In the genomic region with DNA sequence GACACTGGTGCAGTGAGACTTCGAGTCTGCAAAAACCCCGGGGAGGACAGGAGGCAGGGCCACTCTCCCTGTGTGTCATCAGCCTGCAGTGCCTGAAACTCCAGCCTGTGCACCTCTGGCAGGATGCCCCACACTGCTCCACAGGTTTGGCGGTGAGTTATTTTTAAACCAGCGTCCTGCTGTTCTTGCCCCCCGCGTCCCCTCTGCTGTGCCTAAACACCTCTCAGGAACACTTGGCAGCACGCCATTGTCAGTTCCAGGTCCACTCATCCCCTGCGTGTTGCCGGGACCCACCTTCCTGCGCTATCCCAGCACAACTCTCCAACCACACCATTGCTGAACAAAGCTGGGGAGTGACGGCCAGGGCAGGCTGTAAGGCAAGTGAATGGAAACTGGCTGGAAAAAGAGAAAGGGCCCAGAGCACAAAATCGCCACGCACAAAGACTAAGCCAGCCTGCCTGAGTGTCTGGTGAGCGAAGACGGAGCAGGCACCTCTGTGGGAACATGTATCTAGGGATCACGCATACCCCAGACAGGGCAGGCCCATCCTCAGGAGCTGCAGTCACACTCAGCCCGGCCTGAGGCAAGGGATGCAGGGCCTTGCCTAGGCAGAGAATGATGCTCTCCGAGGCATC, we compare ENCODE assay signal across 21 cellular contexts. TPM values are rescaled to one million over a fixed set of nuclear protein-coding genes. Genes with fewer than 3 reads are reported as not detected.
A peak's percentile ranks its signal among the peaks of the same experiment; 100 is the strongest.
DNase-seq lines count a peak whose midpoint lies in the region; ATAC-seq and TF ChIP-seq lines count a peak whose summit lies in the region.
"Had no signal": no experiment of that assay in that cellular context is flagged by ENCODE, and none has a peak within 500 bp of the region (broad histone marks: within the 10 kb centered on the region; RNA-seq: fewer than 3 reads in every experiment).

No MANE protein-coding gene starts in this region.

- H3K4me3 Mint-ChIP-seq in naive thymus-derived CD4-positive, alpha-beta T cell: no peak overlapping the region
- H3K4me3 Mint-ChIP-seq in effector memory CD8-positive, alpha-beta T cell: no peak overlapping the region
- H3K4me3 Mint-ChIP-seq: T-helper 1 cell treated with Interleukin-12 subunit alpha and Interleukin-12 subunit beta and Interleukin-4 antibody, amounts not matched to agents 30 μg/mL and 1 μg/mL, for 36 hours had no signal

- CTCF ChIA-PET in GM10248 (lab: Yijun Ruan, JAX): no interaction called here
- CTCF ChIA-PET in naive thymus-derived CD4-positive, alpha-beta T cell (lab: Charles Lee): no interaction called here

- no peak overlapping the region for H3K27ac Mint-ChIP-seq in naive thymus-derived CD4-positive, alpha-beta T cell
- no peak overlapping the region for H3K27ac Mint-ChIP-seq in effector memory CD8-positive, alpha-beta T cell
- H3K27ac Mint-ChIP-seq: T-helper 1 cell treated with Interleukin-12 subunit alpha and Interleukin-12 subunit beta and Interleukin-4 antibody, amounts not matched to agents 30 μg/mL and 1 μg/mL, for 36 hours had no signal

- H3K4me3 ChIP-seq in stomach smooth muscle (ENCODE audit: low read length in 2 of 2): no peak overlapping the region
- no peak overlapping the region for H3K4me3 ChIP-seq in naive thymus-derived CD4-positive, alpha-beta T cell (ENCODE audit: low read length)
- H3K4me3 ChIP-seq: BLaER1, skin epidermis, thoracic aorta had no signal

- no peak overlapping the region for H3K9ac ChIP-seq in stomach smooth muscle (ENCODE audit: low read length in 2 of 2)
- H3K9ac ChIP-seq: BLaER1 had no signal

- H3K36me3 Mint-ChIP-seq in naive thymus-derived CD4-positive, alpha-beta T cell: peaks cover 7 to 39% (median 16%) of the 10 kb centered on the region in 5 donors
- H3K36me3 Mint-ChIP-seq in effector memory CD8-positive, alpha-beta T cell (ENCODE audit: insufficient read depth): peaks cover 23% of the 10 kb centered on the region

- TF ChIP-seq CTCF in GM10248 (IDR thresholded peaks at IDR 0.05; ENCODE audit: control extremely low read depth, extremely low read depth, low read depth, missing control alignments): no peak

- no peaks in the 10 kb centered on the region for H3K9me3 Mint-ChIP-seq in naive thymus-derived CD4-positive, alpha-beta T cell
- no peaks in the 10 kb centered on the region for H3K9me3 Mint-ChIP-seq in effector memory CD8-positive, alpha-beta T cell
- H3K9me3 Mint-ChIP-seq: T-helper 1 cell treated with Interleukin-12 subunit alpha and Interleukin-12 subunit beta and Interleukin-4 antibody, amounts not matched to agents 30 μg/mL and 1 μg/mL, for 36 hours had no signal

- no peaks in the 10 kb centered on the region for H3K9me3 ChIP-seq in stomach smooth muscle (ENCODE audit: control insufficient read depth in 2 of 2, low read length in 2 of 2)
- no peaks in the 10 kb centered on the region for H3K9me3 ChIP-seq in naive thymus-derived CD4-positive, alpha-beta T cell (ENCODE audit: control insufficient read depth in 2 of 3, low read length in 3 of 3)
- H3K9me3 ChIP-seq: BLaER1, thoracic aorta had no signal

- peak overlapping the region; percentile 18 for H3K27ac ChIP-seq in stomach smooth muscle (ENCODE audit: low read length)
- H3K27ac ChIP-seq in naive thymus-derived CD4-positive, alpha-beta T cell (ENCODE audit: low read depth, low read length): no peak overlapping the region
- H3K27ac ChIP-seq: 22Rv1, BLaER1, skin epidermis, thoracic aorta, WERI-Rb-1 had no signal

- peak; percentile 14 for DNase-seq in NCI-H1694 (lab: John Stamatoyannopoulos, UW)
- DNase-seq in NCI-H1694 treated with DMSO at 0.1 percent for 48 hours (lab: John Stamatoyannopoulos, UW): no peak
- DNase-seq in cerebellar cortex (ENCODE audit: low spot score): peak; percentile 27
- peak; percentile 47 for DNase-seq in left lobe of liver (ENCODE audit: low spot score)
- DNase-seq in GM10248 (ENCODE audit: extremely low spot score): no peak
- DNase-seq in naive thymus-derived CD4-positive, alpha-beta T cell: no peak
- no peak for DNase-seq in effector memory CD8-positive, alpha-beta T cell
- DNase-seq: NCI-H1436; NCI-H524; SHP77 treated with DMSO at 0.1 percent for 48 hours; stimulated activated CD4-positive, alpha-beta T cell treated with anti-CD3 and anti-CD28 coated beads, Interleukin-4, amount 100 ng/mL, for 1 hour; WERI-Rb-1 had no signal

- no peaks in the 10 kb centered on the region for H3K27me3 Mint-ChIP-seq in naive thymus-derived CD4-positive, alpha-beta T cell
- H3K27me3 Mint-ChIP-seq in effector memory CD8-positive, alpha-beta T cell: no peaks in the 10 kb centered on the region

- no peaks in the 10 kb centered on the region for H3K27me3 ChIP-seq in stomach smooth muscle (ENCODE audit: control insufficient read depth in 1 of 2, insufficient read depth in 2 of 2, low read length in 2 of 2)
- no peaks in the 10 kb centered on the region for H3K27me3 ChIP-seq in naive thymus-derived CD4-positive, alpha-beta T cell (ENCODE audit: control insufficient read depth in 2 of 2, insufficient read depth in 2 of 2, low read length in 2 of 2)
- H3K27me3 ChIP-seq: BLaER1 had no signal

- POLR2A ChIA-PET in GM10248 (lab: Yijun Ruan, JAX): no interaction called here
- POLR2A ChIA-PET in naive thymus-derived CD4-positive, alpha-beta T cell (lab: Charles Lee): no interaction called here

- H3K4me1 Mint-ChIP-seq in naive thymus-derived CD4-positive, alpha-beta T cell: peaks cover 0 to 4% (median 0%) of the 10 kb centered on the region in 7 donors
- no peaks in the 10 kb centered on the region for H3K4me1 Mint-ChIP-seq in effector memory CD8-positive, alpha-beta T cell (ENCODE audit: low read depth in 2 of 2)

- H3K36me3 ChIP-seq in stomach smooth muscle (ENCODE audit: control insufficient read depth in 2 of 2, insufficient read depth in 2 of 2, low read length in 2 of 2): peaks cover 45 to 51% of the 10 kb centered on the region in 2 donors
- peaks cover 22 to 60% (median 23%) of the 10 kb centered on the region in 3 experiments for H3K36me3 ChIP-seq in naive thymus-derived CD4-positive, alpha-beta T cell (ENCODE audit: control insufficient read depth in 2 of 3, insufficient read depth in 3 of 3, low read length in 3 of 3)

- no peak for ATAC-seq in left lobe of liver
- no peak for ATAC-seq in naive thymus-derived CD4-positive, alpha-beta T cell
- ATAC-seq in effector memory CD8-positive, alpha-beta T cell (replicated peaks): no peak

- intact Hi-C loops in naive thymus-derived CD4-positive, alpha-beta T cell (cut with micrococcal nuclease): no loop called here

- peaks cover 7% of the 10 kb centered on the region for H3K4me1 ChIP-seq in stomach smooth muscle (ENCODE audit: control insufficient read depth, insufficient read depth, low read length)
- no peaks in the 10 kb centered on the region for H3K4me1 ChIP-seq in naive thymus-derived CD4-positive, alpha-beta T cell (ENCODE audit: control insufficient read depth in 2 of 2, insufficient read depth in 2 of 2, low read length in 2 of 2)
- H3K4me1 ChIP-seq: BLaER1 had no signal

RNA-seq across cellular contexts. Expression of a gene that starts 3.1 kb away (rescaled TPM):
- 0.25 TPM for total RNA-seq in left lobe of liver
- not detected for total RNA-seq in naive thymus-derived CD4-positive, alpha-beta T cell
- not detected for polyA plus RNA-seq in naive thymus-derived CD4-positive, alpha-beta T cell
- total RNA-seq: chondrocyte, HT1080, osteocyte had no signal

RNA-seq across cellular contexts. Expression of a gene that starts 48.6 kb away (rescaled TPM):
- 21.4 TPM for total RNA-seq in left lobe of liver
- 100 to 1,000 TPM in 2 of 5 experiments, 10 to 100 TPM in 3; 82.9 to 115 (median 97.3) TPM for total RNA-seq in naive thymus-derived CD4-positive, alpha-beta T cell
- polyA plus RNA-seq in naive thymus-derived CD4-positive, alpha-beta T cell: 10 to 100 TPM; 31.8 to 46.0 TPM

Comparison
In these comparisons a context has a peak if more than half of its experiments do, and no peak if none do; other contexts are left out.
1. DNase-seq: peak in NCI-H1694 (single experiment), cerebellar cortex (single experiment) and left lobe of liver (single experiment); none in NCI-H1694 treated with DMSO at 0.1 percent for 48 hours (single experiment), GM10248 (single experiment), naive thymus-derived CD4-positive, alpha-beta T cell (0 of 9) and effector memory CD8-positive, alpha-beta T cell (0 of 3).